ENCODE assay signal across 9 cellular contexts in genomic region chr17:3666516-3666915, GRCh38. TPM values are rescaled to one million over a fixed set of nuclear protein-coding genes. Genes with fewer than 3 reads are reported as not detected.
DNase-seq lines count a peak whose midpoint lies in the region; TF ChIP-seq lines count a peak whose summit lies in the region.
"Had no signal": no experiment of that assay in that cellular context is flagged by ENCODE, and none has a peak within 500 bp of the region (broad histone marks: within the 10 kb centered on the region; RNA-seq: fewer than 3 reads in every experiment).

No MANE protein-coding gene starts in this region.

- H4K91ac ChIP-seq in trophoblast cell (ENCODE audit: low read depth, low read length) = no peak overlapping the region

- H3K9me3 ChIP-seq in PC-9 (ENCODE audit: insufficient read depth, low read depth) (no peaks in the 10 kb centered on the region), trophoblast cell (ENCODE audit: insufficient read depth, low read depth, low read length) (no peaks in the 10 kb centered on the region)

- peak overlapping the region; percentile 49 for H3K9ac ChIP-seq in trophoblast cell (ENCODE audit: low read length)

- no TSS peak for BruUV-seq in PC-9 (replicated peaks; lab: Mats Ljungman, UMichigan)

- H3K4me1 ChIP-seq in PC-9 (replicated peaks; ENCODE audit: insufficient read depth) = peaks cover 25% of the 10 kb centered on the region
- H3K4me1 ChIP-seq in trophoblast cell (ENCODE audit: control insufficient read depth in 1 of 2, insufficient read depth in 2 of 2, low read length in 2 of 2) = peaks cover 7 to 15% of the 10 kb centered on the region in 2 experiments

- peaks cover 16% of the 10 kb centered on the region for H3F3A ChIP-seq in PC-9 (ENCODE audit: insufficient read depth, low read depth)

- peaks cover 60% of the 10 kb centered on the region for H3K79me2 ChIP-seq in PC-9 (ENCODE audit: low read depth)
- peaks cover 23% of the 10 kb centered on the region for H3K79me2 ChIP-seq in trophoblast cell (ENCODE audit: control insufficient read depth, insufficient read depth, low read length, poor library complexity)

- H4K20me1 ChIP-seq in PC-9 (ENCODE audit: insufficient read depth) = peaks cover 39% of the 10 kb centered on the region

- WGBS in trophoblast cell (ENCODE audit: extremely low coverage, insufficient coverage, insufficient read length) = no CpG with 5 or more reads among the region's 6 CpGs

- peak overlapping the region; percentile 89 for H3K18ac ChIP-seq in trophoblast cell (ENCODE audit: low read length)

- no peak overlapping the region for H3K23ac ChIP-seq in trophoblast cell (ENCODE audit: low read length)

- H3K36me3 ChIP-seq in BJ (ENCODE audit: control insufficient read depth, insufficient read depth, low read length) = peaks cover 27% of the 10 kb centered on the region
- no peaks in the 10 kb centered on the region for H3K36me3 ChIP-seq in PC-9 (ENCODE audit: low read depth)
- H3K36me3 ChIP-seq in trophoblast cell (ENCODE audit: control insufficient read depth in 1 of 2, insufficient read depth in 2 of 2, low read length in 2 of 2) = peaks cover 38 to 40% of the 10 kb centered on the region in 2 experiments

- no peaks in the 10 kb centered on the region for H3K9me2 ChIP-seq in PC-9 (ENCODE audit: insufficient read depth)

- H3K14ac ChIP-seq in trophoblast cell (ENCODE audit: low read length) = peak overlapping the region; percentile 40

- H3K4me2 ChIP-seq in PC-9 (peak overlapping the region; percentile 98), trophoblast cell (ENCODE audit: low read length) (peak overlapping the region; percentile 17)

- H2AFZ ChIP-seq in PC-9 = no peak overlapping the region
- H2AFZ ChIP-seq in trophoblast cell (ENCODE audit: insufficient read depth, low read length, poor library complexity) = peak overlapping the region; percentile 19

- POLR2A ChIA-PET in BJ (lab: Charles Lee) (no interaction called here), PC-9 (lab: Charles Lee; ENCODE audit: unreplicated experiment) (no interaction called here)

- H3K4me3 ChIP-seq in BJ (ENCODE audit: low read depth, low read length) (peak overlapping the region; percentile 4; the same call in 1 of the 2 replicates), PC-9 (peak overlapping the region; percentile 95; the same call in 1 of the 2 replicates), epithelial cell of proximal tubule (ENCODE audit: low read depth, low read length) (peak overlapping the region; percentile 30), trophoblast cell (ENCODE audit: low read depth, low read length) (no peak overlapping the region)

- H4K8ac ChIP-seq in trophoblast cell (ENCODE audit: low read depth, low read length) = no peak overlapping the region

- H2BK120ac ChIP-seq in trophoblast cell (ENCODE audit: insufficient read depth, low read length, poor library complexity) = no peak overlapping the region

- no peak overlapping the region for H4K12ac ChIP-seq in trophoblast cell (ENCODE audit: low read depth, low read length)

- CTCF ChIA-PET in BJ (lab: Yijun Ruan, JAX) = interaction anchor here (1.1 kb wide), 1 partner anchor 16 kb away, joined by 3 read pairs; no protein-coding TSS in a partner anchor
- CTCF ChIA-PET in PC-9 (lab: Charles Lee) = no interaction called here

- DNase-seq in BJ (ENCODE audit: low read depth) (no peak), PC-9 (no peak), epithelial cell of proximal tubule (ENCODE audit: low read depth) (no peak), trophoblast cell (no peak), SW 1271 (lab: John Stamatoyannopoulos, UW) (no peak), NCI-H1930 (lab: John Stamatoyannopoulos, UW) (no peak), DMS53 treated with DMSO at 0.1 percent for 48 hours (lab: John Stamatoyannopoulos, UW; ENCODE audit: unreplicated experiment) (no peak), hippocampal formation (lab: John Stamatoyannopoulos, UW) (no peak)
- DNase-seq: activated gamma-delta T cell treated with Interleukin-2 at 50 U/mL for 16 hours had no signal

- H2BK12ac ChIP-seq in trophoblast cell (ENCODE audit: low read length) = no peak overlapping the region

- TF ChIP-seq CTCF in BJ (IDR thresholded peaks at IDR 0.05; ENCODE audit: insufficient read depth, low read depth, low read length) = no peak
- no peak for TF ChIP-seq CTCF in PC-9 (conservative IDR thresholded peaks at IDR 0.05)
- no peak for TF ChIP-seq CTCF in epithelial cell of proximal tubule (conservative IDR thresholded peaks at IDR 0.05; ENCODE audit: low read depth, low read length)

- no peaks in the 10 kb centered on the region for H3K27me3 ChIP-seq in BJ (ENCODE audit: control insufficient read depth, insufficient read depth, low read length)
- no peaks in the 10 kb centered on the region for H3K27me3 ChIP-seq in PC-9 (ENCODE audit: insufficient read depth, low read depth)
- H3K27me3 ChIP-seq in trophoblast cell (ENCODE audit: insufficient read depth, low read length) = no peaks in the 10 kb centered on the region

- H3K4ac ChIP-seq in trophoblast cell (ENCODE audit: low read depth, low read length) = peak overlapping the region; percentile 77

- peaks cover 15% of the 10 kb centered on the region for H3K79me1 ChIP-seq in trophoblast cell (ENCODE audit: low read length)

- H2AK5ac ChIP-seq in trophoblast cell (ENCODE audit: low read length) = no peak overlapping the region

- intact Hi-C loops in PC-9 (cut with micrococcal nuclease; ENCODE audit: unreplicated experiment) = loop anchor here (5.0 kb wide), 2 partner anchors 56 to 1259 kb away; partner anchors contain the start of gene HASPIN

- peak overlapping the region; percentile 1 for H2BK5ac ChIP-seq in trophoblast cell (ENCODE audit: low read depth, low read length, poor library complexity)

- no peak overlapping the region for H3K27ac ChIP-seq in PC-9
- H3K27ac ChIP-seq in trophoblast cell (ENCODE audit: low read depth, low read length) = no peak overlapping the region

RNA-seq across cellular contexts. Expression of gene TAX1BP3, which starts 1.9 kb away (rescaled TPM):
- 137 and 207 TPM in 2 replicates for polyA plus RNA-seq in BJ (2011; rRNA removed)
- polyA minus RNA-seq in BJ (2011; rRNA and poly(A)+ RNA removed) = 121 and 167 TPM in 2 replicates
- total RNA-seq in PC-9 (2021) (147 and 168 TPM in 2 replicates), epithelial cell of proximal tubule (426 and 444 TPM in 2 replicates)
- polyA plus RNA-seq in trophoblast cell (2013) = 98.6 and 103 TPM in 2 replicates

RNA-seq across cellular contexts. Expression of gene EMC6, which starts 2.1 kb away (rescaled TPM):
- polyA plus RNA-seq in BJ (2011; rRNA removed) = 38.6 and 42.2 TPM in 2 replicates
- 3.8 and 5.6 TPM in 2 replicates for polyA minus RNA-seq in BJ (2011; rRNA and poly(A)+ RNA removed)
- total RNA-seq in PC-9 (2021) (89.6 and 89.9 TPM in 2 replicates), epithelial cell of proximal tubule (25.6 and 43.7 TPM in 2 replicates)
- 115 and 116 TPM in 2 replicates for polyA plus RNA-seq in trophoblast cell (2013)

RNA-seq across cellular contexts. Expression of gene P2RX5, which starts 29.4 kb away (rescaled TPM):
- 5.0 and 6.5 TPM in 2 replicates for polyA plus RNA-seq in BJ (2011; rRNA removed)
- 3.7 and 5.6 TPM in 2 replicates for polyA minus RNA-seq in BJ (2011; rRNA and poly(A)+ RNA removed)
- total RNA-seq in PC-9 (2021) = 15.0 and 18.3 TPM in 2 replicates
- total RNA-seq in epithelial cell of proximal tubule = 2.3 and 4.8 TPM in 2 replicates
- polyA plus RNA-seq in trophoblast cell (2013) = 0.18 and 0.27 TPM in 2 replicates

RNA-seq across cellular contexts. Expression of gene CTNS, which starts 30.0 kb away (rescaled TPM):
- 4.9 and 5.0 TPM in 2 replicates for polyA plus RNA-seq in BJ (2011; rRNA removed)
- 5.4 and 6.2 TPM in 2 replicates for polyA minus RNA-seq in BJ (2011; rRNA and poly(A)+ RNA removed)
- total RNA-seq in PC-9 (2021) = 12.5 and 20.0 TPM in 2 replicates
- total RNA-seq in epithelial cell of proximal tubule = 5.9 and 18.2 TPM in 2 replicates
- 13.4 and 14.2 TPM in 2 replicates for polyA plus RNA-seq in trophoblast cell (2013)

RNA-seq across cellular contexts. Expression of gene SHPK, which starts 30.5 kb away (rescaled TPM):
- polyA plus RNA-seq in BJ (2011; rRNA removed) = 4.5 and 5.6 TPM in 2 replicates
- polyA minus RNA-seq in BJ (2011; rRNA and poly(A)+ RNA removed) = 6.0 and 7.0 TPM in 2 replicates
- total RNA-seq in PC-9 (2021) = 19.8 and 21.4 TPM in 2 replicates
- total RNA-seq in epithelial cell of proximal tubule = 18.1 and 23.5 TPM in 2 replicates
- 6.7 and 6.9 TPM in 2 replicates for polyA plus RNA-seq in trophoblast cell (2013)
